In genomic region chr4:72305620-72306019, GRCh38 we compare ENCODE assay signal across 3 cellular contexts.
A peak's percentile ranks its signal among the peaks of the same experiment; 100 is the strongest.
TF ChIP-seq lines count a peak whose summit lies in the region.

No MANE protein-coding gene starts in this region.

TF ChIP-seq in HepG2, 621 proteins besides CTCF, POLR2A, EP300 and RAD21:
- TF ChIP-seq SMC3 (IDR thresholded peaks at IDR 0.05; ENCODE audit: low read length) (no peak), MNT (IDR thresholded peaks at IDR 0.05) (peak; percentile 71)

TF ChIP-seq in GM12891, 5 proteins besides CTCF, POLR2A, EP300 and RAD21:
- no peak for TF ChIP-seq SPI1 (IDR thresholded peaks at IDR 0.05; ENCODE audit: low read depth, low read length)

TF ChIP-seq in endothelial cell of umbilical vein, 7 proteins besides CTCF, POLR2A, EP300 and RAD21:
- no peak for TF ChIP-seq GATA2 (IDR thresholded peaks at IDR 0.05; ENCODE audit: insufficient read depth, insufficient read length, low read depth, low read length)
- peak; percentile 30 for TF ChIP-seq MAX (IDR thresholded peaks at IDR 0.05; ENCODE audit: insufficient read depth, insufficient read length)
TF ChIP-seq in endothelial cell of umbilical vein: peak in this region for 1.
